ENCODE assay signal across 21 cellular contexts in the genomic region with DNA sequence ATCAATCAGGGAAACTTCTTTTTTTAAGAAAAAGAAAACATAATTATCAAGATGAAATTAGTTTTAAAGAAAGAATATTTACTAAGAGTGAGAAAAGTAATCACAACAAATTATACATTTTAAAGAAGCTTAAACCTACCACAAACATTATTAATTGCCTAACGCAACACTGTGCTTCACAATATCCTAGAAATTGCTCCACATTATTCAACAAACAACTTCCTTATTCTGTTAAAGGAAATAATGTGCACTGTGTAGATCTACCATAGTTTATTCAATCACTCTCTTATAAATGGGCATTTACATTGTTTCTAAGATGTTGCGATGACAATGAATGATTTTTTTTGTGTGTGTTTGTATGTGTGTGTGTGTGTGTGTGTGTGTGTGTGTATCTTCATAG.
"Had no signal": no experiment of that assay in that cellular context is flagged by ENCODE, and none has a peak within 500 bp of the region (broad histone marks: within the 10 kb centered on the region; RNA-seq: fewer than 3 reads in every experiment).

No MANE protein-coding gene starts in this region.

- DNase-seq: effector CD8-positive, alpha-beta T cell; endodermal cell; gastrocnemius medialis; heart left ventricle; kidney; stimulated activated CD4-positive, alpha-beta T cell treated with anti-CD3 and anti-CD28 coated beads, Interleukin-2, amount 100 ng/mL, for 24 hours; stimulated activated CD4-positive, alpha-beta T cell treated with anti-CD3 and anti-CD28 coated beads, Interleukin-4, amount 100 ng/mL, for 24 hours; stimulated activated naive CD4-positive, alpha-beta T cell treated with Interleukin-2 at 50 U/mL for 16 hours; stomach; thyroid gland had no signal

- H3K9me3 ChIP-seq: gastrocnemius medialis, heart left ventricle, prostate gland, right atrium auricular region, stomach, thyroid gland had no signal

- H3K4me1 ChIP-seq: gastrocnemius medialis, prostate gland, right atrium auricular region, stomach, thyroid gland had no signal

- ATAC-seq: esophagus mucosa; gastrocnemius medialis; heart left ventricle; left lobe of liver; natural killer cell treated with Interleukin-12 subunit alpha and Interleukin-12 subunit beta and Interleukin-15 and Interleukin-18, amount 100 ng/mL, for 72 hours; sciatic nerve; stimulated activated effector memory CD8-positive, alpha-beta T cell treated with anti-CD3 and anti-CD28 coated beads, Interleukin-12 subunit alpha, Interleukin-12 subunit beta, amount 100 ng/mL, for 72 hours had no signal

- H3K36me3 ChIP-seq: gastrocnemius medialis, heart left ventricle, prostate gland, right atrium auricular region, stomach, thyroid gland had no signal

- H3K27ac ChIP-seq: epithelial cell of prostate, gastrocnemius medialis, heart left ventricle, hepatocyte, prostate gland, right atrium auricular region, stomach, thyroid gland had no signal

- H3K27me3 ChIP-seq: gastrocnemius medialis, heart left ventricle, hepatocyte, right atrium auricular region, stomach, thyroid gland had no signal

- H3K4me3 ChIP-seq: gastrocnemius medialis, heart left ventricle, hepatocyte, lung, prostate gland, right atrium auricular region, smooth muscle cell, stomach, thyroid gland had no signal
